Comparison of ENCODE assay signal across 8 cellular contexts in the genomic region with DNA sequence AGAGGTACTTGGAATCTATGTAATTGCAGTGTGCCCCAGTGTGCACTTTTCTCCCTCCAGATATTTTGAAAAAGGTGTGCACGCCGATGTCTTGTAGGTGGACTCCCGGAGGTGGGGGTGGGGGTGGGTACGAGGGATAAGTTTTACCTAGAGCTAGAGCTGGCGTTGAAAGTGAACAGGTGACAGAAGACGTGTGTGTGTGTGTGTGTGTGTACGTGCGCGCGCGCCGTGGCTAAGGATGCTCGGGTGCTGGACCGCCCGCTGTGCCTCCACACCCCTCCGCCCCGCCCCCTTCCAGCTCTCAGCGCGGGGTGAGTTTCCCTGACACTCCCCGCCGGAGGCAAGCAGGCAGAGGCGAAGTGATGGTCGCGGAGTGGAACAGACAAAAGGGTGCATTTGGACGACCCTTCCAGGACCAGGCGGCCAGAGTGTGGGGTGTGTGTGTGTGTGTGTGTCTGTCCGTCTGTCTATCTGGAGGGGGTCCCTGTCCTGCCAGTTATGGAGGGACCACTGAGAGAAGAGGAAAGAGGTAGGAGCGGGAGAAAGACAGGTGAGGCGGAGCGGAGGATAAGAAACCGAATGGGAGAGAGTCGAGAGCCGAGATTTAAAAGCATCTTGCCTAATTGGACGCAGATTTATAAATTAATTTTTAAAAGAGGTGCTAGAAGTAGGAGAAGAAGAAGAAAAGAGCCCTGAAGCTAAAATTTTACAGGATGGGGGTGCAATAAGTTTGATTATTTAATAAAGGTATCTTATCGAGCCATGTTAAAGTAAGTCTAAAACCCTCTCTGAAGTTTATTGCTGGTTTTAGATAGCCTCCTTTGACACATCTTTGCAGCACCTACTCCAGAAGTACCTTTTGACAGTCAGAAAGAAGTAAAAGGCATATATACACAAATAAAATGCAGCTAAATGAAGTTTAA.
DNase-seq lines count a peak whose midpoint lies in the region; ATAC-seq and TF ChIP-seq lines count a peak whose summit lies in the region.

No MANE protein-coding gene starts in this region.

- no peak overlapping the region for H3K27ac ChIP-seq in coronary artery
- H3K27ac ChIP-seq in lower lobe of right lung, result no peak overlapping the region
- H3K27ac ChIP-seq in thoracic aorta, result no peak overlapping the region

- H3K36me3 ChIP-seq in lower lobe of right lung, result no peaks in the 10 kb centered on the region
- H3K36me3 ChIP-seq in thoracic aorta, result no peaks in the 10 kb centered on the region
- H3K36me3 ChIP-seq in HAP-1 (replicated peaks), result no peaks in the 10 kb centered on the region

- in situ Hi-C loops in HAP-1 (cut with MboI; ENCODE audit: low sequenced_read_pairs), result no loop called here

- DNase-seq in DMS79 treated with DMSO at 0.1 percent for 48 hours (lab: John Stamatoyannopoulos, UW) (peak; percentile 13), DMS79 (lab: John Stamatoyannopoulos, UW) (no peak), coronary artery (ENCODE audit: low spot score) (no peak), lower lobe of right lung (peak; percentile 47), thoracic aorta (ENCODE audit: low spot score) (no peak), HAP-1 (ENCODE audit: low spot score in 2 of 2) (no peak), epidermal melanocyte (ENCODE audit: insufficient read length, low spot score) (no peak)

- H3K9me3 ChIP-seq in lower lobe of right lung (no peaks in the 10 kb centered on the region), thoracic aorta (no peaks in the 10 kb centered on the region), HAP-1 (no peaks in the 10 kb centered on the region)

- H3K4me3 ChIP-seq in coronary artery (peak overlapping the region; percentile 71), lower lobe of right lung (peak overlapping the region; percentile 57), thoracic aorta (peak overlapping the region; percentile 80), HAP-1 (no peak overlapping the region)

- TF ChIP-seq CTCF in coronary artery (IDR thresholded peaks at IDR 0.05), result no peak
- no peak for TF ChIP-seq CTCF in lower lobe of right lung (IDR thresholded peaks at IDR 0.05)
- TF ChIP-seq CTCF in thoracic aorta (IDR thresholded peaks at IDR 0.05), result no peak

- ATAC-seq in lower lobe of right lung, result peak; percentile 31 to 42
- no peak for ATAC-seq in thoracic aorta (ENCODE audit: insufficient number of reproducible peaks, low FRiP score, low read depth)
- no peak for ATAC-seq in GM18511 (IDR thresholded peaks at IDR 0.05; ENCODE audit: unreplicated experiment)

- H3K27me3 ChIP-seq in lower lobe of right lung (ENCODE audit: low read depth), result peaks cover 20% of the 10 kb centered on the region
- H3K27me3 ChIP-seq in thoracic aorta (replicated peaks; ENCODE audit: insufficient read depth), result no peaks in the 10 kb centered on the region
- H3K27me3 ChIP-seq in HAP-1 (ENCODE audit: low read depth), result peaks cover 29% of the 10 kb centered on the region

- H3K4me1 ChIP-seq in lower lobe of right lung (peaks cover 3% of the 10 kb centered on the region), thoracic aorta (ENCODE audit: control insufficient read depth in 1 of 2, low read depth in 2 of 2) (no peaks in the 10 kb centered on the region), HAP-1 (no peaks in the 10 kb centered on the region)

- intact Hi-C loops in lower lobe of right lung (cut with DNase I), result no loop called here

Comparison
In these comparisons a context has a peak if more than half of its experiments do, and no peak if none do; other contexts are left out.
1. DNase-seq: peak in DMS79 treated with DMSO at 0.1 percent for 48 hours (single experiment) and lower lobe of right lung (single experiment); none in DMS79 (single experiment), coronary artery (single experiment), thoracic aorta (single experiment), HAP-1 (0 of 2) and epidermal melanocyte (single experiment).
2. ATAC-seq: peak in lower lobe of right lung (2 of 2); none in thoracic aorta (single experiment) and GM18511 (single experiment).